In genomic region chrX:118665204-118665603, GRCh38 we compare ENCODE assay signal across 26 cellular contexts.
"Had no signal": no experiment of that assay in that cellular context is flagged by ENCODE, and none has a peak within 500 bp of the region (broad histone marks: within the 10 kb centered on the region; RNA-seq: fewer than 3 reads in every experiment).

No MANE protein-coding gene starts in this region.

- H3K9me3 Mint-ChIP-seq: activated T-cell treated with anti-CD3 and anti-CD28 coated beads, Interleukin-2, amount 50 U/mL, for 24 hours; activated T-cell treated with anti-CD3 and anti-CD28 coated beads, Interleukin-2, amount 50 U/mL, for 72 hours; effector memory CD8-positive, alpha-beta T cell had no signal

- H3K36me3 ChIP-seq: brain microvascular endothelial cell had no signal

- DNase-seq: activated CD4-positive, alpha-beta T cell treated with anti-CD3 and anti-CD28 coated beads for 4 hours; activated CD4-positive, alpha-beta T cell treated with anti-CD3 and anti-CD28 coated beads, Interleukin-2, amount 50 U/mL, for 1 hour; activated CD4-positive, alpha-beta T cell treated with anti-CD3 and anti-CD28 coated beads, Interleukin-2, amount 50 U/mL, for 48 hours; activated CD4-positive, CD25-positive, alpha-beta regulatory T cell; activated CD4-positive, CD25-positive, alpha-beta regulatory T cell treated with anti-CD3 and anti-CD28 coated beads, Interleukin-2, amount 50 U/mL, for 72 hours; activated CD8-positive, alpha-beta memory T cell treated with anti-CD3 and anti-CD28 coated beads, Interleukin-2, amount 50 U/mL, for 48 hours; activated gamma-delta T cell; activated naive CD4-positive, alpha-beta T cell; activated naive CD4-positive, alpha-beta T cell treated with anti-CD3 and anti-CD28 coated beads, Interleukin-2, amount 50 U/mL, for 16 hours; activated T-cell treated with anti-CD3 and anti-CD28 coated beads for 4 hours; activated T-cell treated with anti-CD3 and anti-CD28 coated beads, Interleukin-2, amount 50 U/mL, for 24 hours; activated T-cell treated with anti-CD3 and anti-CD28 coated beads, Interleukin-2, amount 50 U/mL, for 72 hours; amniotic stem cell; anterior cingulate cortex; brain microvascular endothelial cell; caudate nucleus; cortex of kidney; dermis blood vessel endothelial cell; effector CD4-positive, alpha-beta T cell; effector memory CD8-positive, alpha-beta T cell; foreskin fibroblast; head of caudate nucleus; T-helper 2 cell had no signal

- ATAC-seq: activated T-cell treated with anti-CD3 and anti-CD28 coated beads, Interleukin-2, amount 50 U/mL, for 72 hours; effector memory CD8-positive, alpha-beta T cell had no signal

- H3K27me3 Mint-ChIP-seq: activated T-cell treated with anti-CD3 and anti-CD28 coated beads, Interleukin-2, amount 50 U/mL, for 24 hours; effector memory CD8-positive, alpha-beta T cell had no signal

- H3K27ac Mint-ChIP-seq: activated T-cell treated with anti-CD3 and anti-CD28 coated beads, Interleukin-2, amount 50 U/mL, for 24 hours; activated T-cell treated with anti-CD3 and anti-CD28 coated beads, Interleukin-2, amount 50 U/mL, for 72 hours; effector memory CD8-positive, alpha-beta T cell had no signal

- H3K4me3 Mint-ChIP-seq: activated T-cell treated with anti-CD3 and anti-CD28 coated beads, Interleukin-2, amount 50 U/mL, for 24 hours; activated T-cell treated with anti-CD3 and anti-CD28 coated beads, Interleukin-2, amount 50 U/mL, for 72 hours; effector memory CD8-positive, alpha-beta T cell had no signal

- H3K27ac ChIP-seq: brain microvascular endothelial cell, epithelial cell of prostate had no signal

- H3K27me3 ChIP-seq: brain microvascular endothelial cell had no signal

- FAIRE-seq: astrocyte, frontal cortex had no signal
